Comparison of ENCODE assay signal across 10 cellular contexts in genomic region chr19:55504252-55504603, GRCh38. TPM values are rescaled to one million over a fixed set of nuclear protein-coding genes. Genes with fewer than 3 reads are reported as not detected.
DNase-seq lines count a peak whose midpoint lies in the region; ATAC-seq and TF ChIP-seq lines count a peak whose summit lies in the region.
"Had no signal": no experiment of that assay in that cellular context is flagged by ENCODE, and none has a peak within 500 bp of the region (broad histone marks: within the 10 kb centered on the region; RNA-seq: fewer than 3 reads in every experiment).

No MANE protein-coding gene starts in this region.

- H3K9me3 ChIP-seq in SK-N-MC (ENCODE audit: low read depth, low read length): no peaks in the 10 kb centered on the region

- peaks cover 9% of the 10 kb centered on the region for H3K36me3 Mint-ChIP-seq in T-helper 2 cell treated with Interferon-gamma antibody and Interleukin-4, amounts not matched to agents 5 μg/mL and 100 μg/mL, for 36 hours (ENCODE audit: low read depth)
- peaks cover 21% of the 10 kb centered on the region for H3K36me3 Mint-ChIP-seq in glutamatergic neuron (ENCODE audit: unreplicated experiment)
- H3K36me3 Mint-ChIP-seq in stimulated activated naive B cell treated with anti-CD40 and anti-IgM and Interleukin-4, amounts not matched to agents 10 μg/mL and 1 μg/mL and 100 μg/mL, for 72 hours: peaks cover 9 to 16% of the 10 kb centered on the region in 2 donors

- peaks cover 10% of the 10 kb centered on the region for H3K9me3 Mint-ChIP-seq in T-helper 2 cell treated with Interferon-gamma antibody and Interleukin-4, amounts not matched to agents 5 μg/mL and 100 μg/mL, for 36 hours
- peaks cover 9% of the 10 kb centered on the region for H3K9me3 Mint-ChIP-seq in glutamatergic neuron (ENCODE audit: unreplicated experiment)
- H3K9me3 Mint-ChIP-seq in stimulated activated naive B cell treated with anti-CD40 and anti-IgM and Interleukin-4, amounts not matched to agents 10 μg/mL and 1 μg/mL and 100 μg/mL, for 72 hours: peaks cover 3 to 8% of the 10 kb centered on the region in 2 donors

- no peak for ATAC-seq in stimulated activated naive B cell treated with anti-CD40 and anti-IgM and Interleukin-4, amounts not matched to agents 10 μg/mL and 1 μg/mL and 100 μg/mL, for 72 hours (replicated peaks)
- no peak for ATAC-seq in GM19395 (IDR thresholded peaks at IDR 0.05; ENCODE audit: unreplicated experiment)

- peak overlapping the region; percentile 75 for H3K4me3 ChIP-seq in SK-N-MC

- DNase-seq in T-helper 2 cell treated with Interferon-gamma antibody and Interleukin-4, amounts not matched to agents 5 μg/mL and 100 μg/mL, for 36 hours (ENCODE audit: low spot score): no peak
- DNase-seq in T-helper 2 cell: no peak
- no peak for DNase-seq in SK-N-MC (ENCODE audit: low read depth, low spot score)
- DNase-seq in glutamatergic neuron: no peak
- DNase-seq in stimulated activated naive B cell treated with anti-CD40 and anti-IgM and Interleukin-4, amounts not matched to agents 10 μg/mL and 1 μg/mL and 100 μg/mL, for 72 hours: no peak
- DNase-seq in glomerular visceral epithelial cell (ENCODE audit: extremely low spot score): no peak
- DNase-seq in activated naive CD4-positive, alpha-beta T cell treated with Interleukin-2 at 50 U/mL for 16 hours: no peak

- no peak overlapping the region for H3K27ac ChIP-seq in SK-N-MC

- no peaks in the 10 kb centered on the region for H3K27me3 Mint-ChIP-seq in T-helper 2 cell treated with Interferon-gamma antibody and Interleukin-4, amounts not matched to agents 5 μg/mL and 100 μg/mL, for 36 hours (ENCODE audit: low read depth)
- H3K27me3 Mint-ChIP-seq in glutamatergic neuron (ENCODE audit: unreplicated experiment): peaks cover 19% of the 10 kb centered on the region
- peaks cover 0 to 12% of the 10 kb centered on the region in 2 donors for H3K27me3 Mint-ChIP-seq in stimulated activated naive B cell treated with anti-CD40 and anti-IgM and Interleukin-4, amounts not matched to agents 10 μg/mL and 1 μg/mL and 100 μg/mL, for 72 hours

- H3K9ac ChIP-seq in SK-N-MC (ENCODE audit: insufficient read length): no peak overlapping the region

- H3K27ac Mint-ChIP-seq in T-helper 2 cell treated with Interferon-gamma antibody and Interleukin-4, amounts not matched to agents 5 μg/mL and 100 μg/mL, for 36 hours: no peak overlapping the region
- no peak overlapping the region for H3K27ac Mint-ChIP-seq in glutamatergic neuron (ENCODE audit: unreplicated experiment)
- peak overlapping the region; percentile 97 for H3K27ac Mint-ChIP-seq in stimulated activated naive B cell treated with anti-CD40 and anti-IgM and Interleukin-4, amounts not matched to agents 10 μg/mL and 1 μg/mL and 100 μg/mL, for 72 hours

- peak; percentile 45 for TF ChIP-seq CTCF in glutamatergic neuron (IDR thresholded peaks at IDR 0.05; ENCODE audit: partially characterized antibody, unreplicated experiment)

- H3K4me1 Mint-ChIP-seq in T-helper 2 cell treated with Interferon-gamma antibody and Interleukin-4, amounts not matched to agents 5 μg/mL and 100 μg/mL, for 36 hours (ENCODE audit: low read depth): peaks cover 14% of the 10 kb centered on the region
- no peaks in the 10 kb centered on the region for H3K4me1 Mint-ChIP-seq in glutamatergic neuron (ENCODE audit: low read depth, unreplicated experiment)
- H3K4me1 Mint-ChIP-seq in stimulated activated naive B cell treated with anti-CD40 and anti-IgM and Interleukin-4, amounts not matched to agents 10 μg/mL and 1 μg/mL and 100 μg/mL, for 72 hours: peaks cover 21 to 34% of the 10 kb centered on the region in 2 donors

- no peaks in the 10 kb centered on the region for H3K36me3 ChIP-seq in SK-N-MC (ENCODE audit: insufficient read depth, low read length)

- H3K4me3 Mint-ChIP-seq in T-helper 2 cell treated with Interferon-gamma antibody and Interleukin-4, amounts not matched to agents 5 μg/mL and 100 μg/mL, for 36 hours: peak overlapping the region; percentile 82
- H3K4me3 Mint-ChIP-seq in glutamatergic neuron (ENCODE audit: unreplicated experiment): peak overlapping the region; percentile 61
- peak overlapping the region; percentile 85 to 86 for H3K4me3 Mint-ChIP-seq in stimulated activated naive B cell treated with anti-CD40 and anti-IgM and Interleukin-4, amounts not matched to agents 10 μg/mL and 1 μg/mL and 100 μg/mL, for 72 hours

RNA-seq across cellular contexts. Expression of gene SSC5D, which starts 16.0 kb away (rescaled TPM):
- 7.6 TPM for total RNA-seq in glutamatergic neuron (ENCODE audit: unreplicated experiment)

RNA-seq across cellular contexts. Expression of gene NAT14, which starts 19.2 kb away (rescaled TPM):
- 125 TPM for total RNA-seq in glutamatergic neuron (ENCODE audit: unreplicated experiment)

RNA-seq across cellular contexts. Expression of gene ZNF628, which starts 27.8 kb away (rescaled TPM):
- total RNA-seq in glutamatergic neuron (ENCODE audit: unreplicated experiment): 13.7 TPM

RNA-seq across cellular contexts. Expression of gene SBK2, which starts 32.7 kb away (rescaled TPM):
- total RNA-seq in glutamatergic neuron (ENCODE audit: unreplicated experiment): 0.42 TPM
- total RNA-seq: glomerular endothelial cell, temporal lobe had no signal

RNA-seq across cellular contexts. Expression of gene C19orf85, which starts 39.7 kb away (rescaled TPM):
- not detected for total RNA-seq in glutamatergic neuron (ENCODE audit: unreplicated experiment)
- total RNA-seq: glomerular endothelial cell, temporal lobe had no signal
